In the genomic region with DNA sequence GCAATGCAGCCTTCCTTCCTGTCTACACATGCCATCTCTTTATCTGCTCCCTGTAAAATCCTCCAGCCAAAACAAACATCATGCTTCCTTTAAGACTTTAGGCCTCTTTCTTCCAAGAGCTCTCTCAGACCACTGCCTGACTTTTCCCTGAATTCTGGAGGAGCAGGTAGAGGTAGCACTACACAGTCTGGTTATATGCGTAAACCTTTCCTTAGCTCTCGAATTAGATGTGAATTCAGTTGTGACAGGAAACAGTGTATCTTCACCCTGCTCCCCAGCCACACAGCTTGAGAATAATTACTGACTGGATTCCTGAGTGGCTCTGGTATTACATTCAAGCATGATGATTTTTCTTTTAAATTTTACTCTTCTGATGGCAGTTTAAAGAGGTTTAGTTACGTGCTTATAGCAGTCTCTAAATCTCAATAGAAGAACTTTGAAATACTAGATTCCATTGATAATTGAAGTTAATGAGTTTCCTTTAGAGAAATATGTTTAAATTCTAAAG, we compare ENCODE assay signal across 8 cellular contexts.
DNase-seq lines count a peak whose midpoint lies in the region; ATAC-seq and TF ChIP-seq lines count a peak whose summit lies in the region.

No MANE protein-coding gene starts in this region.

- H3K9me2 ChIP-seq in SK-N-SH: no peaks in the 10 kb centered on the region

- no peak overlapping the region for H2BK12ac ChIP-seq in trophoblast cell (ENCODE audit: low read length)

- no peak overlapping the region for H4K8ac ChIP-seq in trophoblast cell (ENCODE audit: low read depth, low read length)

- H3F3A ChIP-seq in SK-N-SH (replicated peaks; ENCODE audit: insufficient read depth): peaks cover 65% of the 10 kb centered on the region

- no peaks in the 10 kb centered on the region for H4K20me1 ChIP-seq in SK-N-SH (ENCODE audit: insufficient read depth)

- POLR2A ChIA-PET in SK-N-SH (lab: Yijun Ruan, JAX): no interaction called here

- H3K9ac ChIP-seq in SK-N-SH (peak overlapping the region; percentile 49; the same call in 1 of the 2 replicates), trophoblast cell (ENCODE audit: low read length) (no peak overlapping the region)

- H3K14ac ChIP-seq in trophoblast cell (ENCODE audit: low read length): no peak overlapping the region

- no peak overlapping the region for H4K91ac ChIP-seq in trophoblast cell (ENCODE audit: low read depth, low read length)

- no peak overlapping the region for H3K4ac ChIP-seq in trophoblast cell (ENCODE audit: low read depth, low read length)

- TF ChIP-seq CTCF in SK-N-SH (IDR thresholded peaks at IDR 0.05): no peak
- no peak for TF ChIP-seq CTCF in fibroblast of the aortic adventitia (IDR thresholded peaks at IDR 0.05; ENCODE audit: insufficient read depth, low read length)

- H3K4me1 ChIP-seq in SK-N-SH (ENCODE audit: control insufficient read depth in 1 of 2, insufficient read depth in 2 of 2, low read depth in 1 of 2, low read length in 1 of 2) (peaks cover 34 to 72% of the 10 kb centered on the region in 2 experiments), trophoblast cell (ENCODE audit: control insufficient read depth in 1 of 2, insufficient read depth in 2 of 2, low read length in 2 of 2) (peaks cover 11 to 27% of the 10 kb centered on the region in 2 experiments), HAP-1 (peaks cover 69% of the 10 kb centered on the region)

- no peak overlapping the region for H3K23ac ChIP-seq in trophoblast cell (ENCODE audit: low read length)

- no peak overlapping the region for H4K12ac ChIP-seq in trophoblast cell (ENCODE audit: low read depth, low read length)

- H3K9me3 ChIP-seq in SK-N-SH (no peaks in the 10 kb centered on the region), trophoblast cell (ENCODE audit: insufficient read depth, low read depth, low read length) (no peaks in the 10 kb centered on the region), HAP-1 (no peaks in the 10 kb centered on the region)

- H2AFZ ChIP-seq in SK-N-SH (ENCODE audit: low read depth) (no peak overlapping the region), trophoblast cell (ENCODE audit: insufficient read depth, low read length, poor library complexity) (no peak overlapping the region)

- CTCF ChIA-PET in SK-N-SH (lab: Yijun Ruan, JAX): interaction anchor here (0.7 to 1.5 kb wide), 2 partner anchors 25 to 97 kb away, joined by 3 to 5 read pairs; no protein-coding TSS in a partner anchor

- H3K4me2 ChIP-seq in SK-N-SH (peak overlapping the region; percentile 51; the same call in 1 of the 2 replicates), trophoblast cell (ENCODE audit: low read length) (peak overlapping the region; percentile 1)

- H3K36me3 ChIP-seq in SK-N-SH (replicated peaks in 1 of 2; ENCODE audit: control insufficient read depth in 1 of 2, insufficient read depth in 2 of 2, low read length in 1 of 2): peaks cover 0 to 19% of the 10 kb centered on the region in 2 experiments
- peaks cover 2 to 3% of the 10 kb centered on the region in 2 experiments for H3K36me3 ChIP-seq in trophoblast cell (ENCODE audit: control insufficient read depth in 1 of 2, insufficient read depth in 2 of 2, low read length in 2 of 2)
- no peaks in the 10 kb centered on the region for H3K36me3 ChIP-seq in HAP-1 (replicated peaks)

- peak in 1 of 2 experiments; percentile 34; a peak in 1 of 4 replicates for TF ChIP-seq EP300 in SK-N-SH (IDR thresholded peaks at IDR 0.05; ENCODE audit: borderline replicate concordance in 1 of 2, low read depth in 1 of 2, low read length in 1 of 2)

- DNase-seq in EL: peak; percentile 59
- no peak for DNase-seq in SK-N-SH
- peak; percentile 73 for DNase-seq in fibroblast of the aortic adventitia (ENCODE audit: low read depth)
- no peak for DNase-seq in trophoblast cell
- DNase-seq in HAP-1 (ENCODE audit: low spot score in 2 of 2): no peak
- DNase-seq in GM19240 (ENCODE audit: insufficient read length, low spot score): no peak
- no peak for DNase-seq in NCI-H1436 treated with DMSO at 0.1 percent for 48 hours (lab: John Stamatoyannopoulos, UW)

- H3K79me1 ChIP-seq in trophoblast cell (ENCODE audit: low read length): peaks cover 6% of the 10 kb centered on the region

- ATAC-seq in GM19023 (IDR thresholded peaks at IDR 0.05; ENCODE audit: unreplicated experiment): no peak

- no peak for TF ChIP-seq RAD21 in SK-N-SH (IDR thresholded peaks at IDR 0.05; ENCODE audit: low read length)

- no peak overlapping the region for H2BK5ac ChIP-seq in trophoblast cell (ENCODE audit: low read depth, low read length, poor library complexity)

- H3K4me3 ChIP-seq in SK-N-SH (ENCODE audit: low read depth in 2 of 2, low read length in 1 of 2): no peak overlapping the region
- no peak overlapping the region for H3K4me3 ChIP-seq in fibroblast of the aortic adventitia (ENCODE audit: low read depth, low read length)
- no peak overlapping the region for H3K4me3 ChIP-seq in trophoblast cell (ENCODE audit: low read depth, low read length)
- no peak overlapping the region for H3K4me3 ChIP-seq in HAP-1

- no peak overlapping the region for H2BK120ac ChIP-seq in trophoblast cell (ENCODE audit: insufficient read depth, low read length, poor library complexity)

- H3K27me3 ChIP-seq in SK-N-SH (ENCODE audit: insufficient read depth) (no peaks in the 10 kb centered on the region), trophoblast cell (ENCODE audit: insufficient read depth, low read length) (no peaks in the 10 kb centered on the region), HAP-1 (ENCODE audit: low read depth) (no peaks in the 10 kb centered on the region)

- no peak overlapping the region for H3K18ac ChIP-seq in trophoblast cell (ENCODE audit: low read length)

- H3K79me2 ChIP-seq in SK-N-SH (ENCODE audit: insufficient read depth) (peaks cover 87% of the 10 kb centered on the region), trophoblast cell (ENCODE audit: control insufficient read depth, insufficient read depth, low read length, poor library complexity) (peaks cover 3% of the 10 kb centered on the region)

- H2AK5ac ChIP-seq in trophoblast cell (ENCODE audit: low read length): no peak overlapping the region

- WGBS in SK-N-SH (ENCODE audit: low lambda C conversion rate): 62% methylated on average over 3 of the region's 3 CpGs
- WGBS in trophoblast cell (ENCODE audit: extremely low coverage, insufficient coverage, insufficient read length): no CpG with 5 or more reads among the region's 3 CpGs

- in situ Hi-C loops in HAP-1 (cut with MboI; ENCODE audit: low sequenced_read_pairs): no loop called here

- H3K27ac ChIP-seq in SK-N-SH (ENCODE audit: low read depth in 2 of 2, low read length in 1 of 2) (peak overlapping the region; percentile 88 to 96), trophoblast cell (ENCODE audit: low read depth, low read length) (peak overlapping the region; percentile 4)

TF ChIP-seq in SK-N-SH, 30 proteins besides CTCF, POLR2A, EP300 and RAD21:
- TF ChIP-seq TEAD4 (IDR thresholded peaks at IDR 0.05; ENCODE audit: borderline replicate concordance, insufficient read depth): 0 out of 2 replicates have a peak, but pooled peaks have one; percentile 42
- TF ChIP-seq JUND (IDR thresholded peaks at IDR 0.05): peak; percentile 18; the same call in 1 of the 2 replicates
- no peak for TF ChIP-seq CHD2 (IDR thresholded peaks at IDR 0.05; ENCODE audit: low read length, partially characterized antibody)
- peak; percentile 61 for TF ChIP-seq TCF12 (IDR thresholded peaks at IDR 0.05)
- TF ChIP-seq, protein P1, sequence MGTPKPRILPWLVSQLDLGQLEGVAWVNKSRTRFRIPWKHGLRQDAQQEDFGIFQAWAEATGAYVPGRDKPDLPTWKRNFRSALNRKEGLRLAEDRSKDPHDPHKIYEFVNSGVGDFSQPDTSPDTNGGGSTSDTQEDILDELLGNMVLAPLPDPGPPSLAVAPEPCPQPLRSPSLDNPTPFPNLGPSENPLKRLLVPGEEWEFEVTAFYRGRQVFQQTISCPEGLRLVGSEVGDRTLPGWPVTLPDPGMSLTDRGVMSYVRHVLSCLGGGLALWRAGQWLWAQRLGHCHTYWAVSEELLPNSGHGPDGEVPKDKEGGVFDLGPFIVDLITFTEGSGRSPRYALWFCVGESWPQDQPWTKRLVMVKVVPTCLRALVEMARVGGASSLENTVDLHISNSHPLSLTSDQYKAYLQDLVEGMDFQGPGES (IDR thresholded peaks at IDR 0.05; ENCODE audit: low read depth, low read length): no peak
- TF ChIP-seq, protein P2, sequence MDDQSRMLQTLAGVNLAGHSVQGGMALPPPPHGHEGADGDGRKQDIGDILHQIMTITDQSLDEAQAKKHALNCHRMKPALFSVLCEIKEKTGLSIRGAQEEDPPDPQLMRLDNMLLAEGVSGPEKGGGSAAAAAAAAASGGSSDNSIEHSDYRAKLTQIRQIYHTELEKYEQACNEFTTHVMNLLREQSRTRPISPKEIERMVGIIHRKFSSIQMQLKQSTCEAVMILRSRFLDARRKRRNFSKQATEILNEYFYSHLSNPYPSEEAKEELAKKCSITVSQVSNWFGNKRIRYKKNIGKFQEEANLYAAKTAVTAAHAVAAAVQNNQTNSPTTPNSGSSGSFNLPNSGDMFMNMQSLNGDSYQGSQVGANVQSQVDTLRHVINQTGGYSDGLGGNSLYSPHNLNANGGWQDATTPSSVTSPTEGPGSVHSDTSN (IDR thresholded peaks at IDR 0.05): peak; percentile 57
- no peak for TF ChIP-seq SMC3 (IDR thresholded peaks at IDR 0.05; ENCODE audit: low read depth, low read length)
- peak; percentile 86 for TF ChIP-seq NFIC (IDR thresholded peaks at IDR 0.05; ENCODE audit: borderline replicate concordance)
- TF ChIP-seq FOSL2 (IDR thresholded peaks at IDR 0.05; ENCODE audit: borderline replicate concordance, low read depth): no peak
- TF ChIP-seq NRF1 (IDR thresholded peaks at IDR 0.05; ENCODE audit: low read depth, low read length): no peak
- no peak for TF ChIP-seq TAF1 (IDR thresholded peaks at IDR 0.05; ENCODE audit: borderline replicate concordance, low read depth, low read length)

Comparison
In these comparisons a context has a peak if more than half of its experiments do, and no peak if none do; other contexts are left out.
1. DNase-seq: peak in EL (single experiment) and fibroblast of the aortic adventitia (single experiment); none in SK-N-SH (single experiment), trophoblast cell (0 of 2), HAP-1 (0 of 2), GM19240 (single experiment) and NCI-H1436 treated with DMSO at 0.1 percent for 48 hours (single experiment).